11 cellular contexts compared by ENCODE assay signal in the genomic region with DNA sequence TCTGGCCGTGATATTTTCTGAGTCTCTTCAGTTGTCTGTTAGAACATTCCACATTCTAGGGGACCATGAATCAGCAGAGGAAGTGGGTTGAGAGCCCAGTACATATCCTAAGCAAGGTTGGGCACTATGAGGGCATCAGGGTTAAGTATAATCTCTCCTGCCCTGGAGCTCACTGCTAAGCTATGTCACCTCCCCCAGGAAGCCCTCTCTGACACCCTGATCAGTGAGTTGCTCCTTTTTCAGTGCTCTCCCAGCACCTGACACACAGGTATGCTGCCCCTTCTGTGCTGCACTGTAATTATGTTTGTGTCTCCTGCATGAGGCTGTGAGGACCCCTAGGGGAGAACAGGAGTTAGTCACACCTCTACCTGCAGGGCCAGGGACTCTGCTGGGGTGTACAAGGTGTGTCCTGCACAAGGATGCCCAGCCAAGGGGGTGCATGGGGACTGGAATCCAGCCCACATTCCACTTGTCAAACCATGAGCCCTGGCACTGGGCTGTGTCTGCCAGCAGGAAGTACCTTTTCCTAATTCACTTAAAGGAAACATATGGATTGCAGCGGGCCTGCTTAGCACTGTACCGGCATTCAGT. TPM values are rescaled to one million over a fixed set of nuclear protein-coding genes. Genes with fewer than 3 reads are reported as not detected.
DNase-seq lines count a peak whose midpoint lies in the region; ATAC-seq, FAIRE-seq and TF ChIP-seq lines count a peak whose summit lies in the region.
"Had no signal": no experiment of that assay in that cellular context is flagged by ENCODE, and none has a peak within 500 bp of the region (broad histone marks: within the 10 kb centered on the region; RNA-seq: fewer than 3 reads in every experiment).

No MANE protein-coding gene starts in this region.

- H3K36me3 Mint-ChIP-seq in activated naive CD8-positive, alpha-beta T cell treated with anti-CD3 and anti-CD28 coated beads, Interleukin-2, amount 50 U/mL, for 24 hours (ENCODE audit: low read depth), result no peaks in the 10 kb centered on the region

- TF ChIP-seq CTCF in pancreas (IDR thresholded peaks at IDR 0.05), result peak in 1 of 4 donors; percentile 10

- no peak overlapping the region for H3K27ac Mint-ChIP-seq in activated naive CD8-positive, alpha-beta T cell treated with anti-CD3 and anti-CD28 coated beads, Interleukin-2, amount 50 U/mL, for 24 hours

- no peaks in the 10 kb centered on the region for H3K79me2 ChIP-seq in Karpas-422 (ENCODE audit: low read length)

- no peak overlapping the region for H3K27ac ChIP-seq in Karpas-422 (ENCODE audit: low read length)
- no peak overlapping the region for H3K27ac ChIP-seq in pancreas

- no peaks in the 10 kb centered on the region for H3K9me3 Mint-ChIP-seq in activated naive CD8-positive, alpha-beta T cell treated with anti-CD3 and anti-CD28 coated beads, Interleukin-2, amount 50 U/mL, for 24 hours

- H4K20me1 ChIP-seq in Karpas-422 (ENCODE audit: insufficient read depth, low read depth, low read length), result no peaks in the 10 kb centered on the region

- no peaks in the 10 kb centered on the region for H3K9me2 ChIP-seq in Karpas-422 (replicated peaks; ENCODE audit: insufficient read depth, low read length)

- no peaks in the 10 kb centered on the region for H3K4me1 ChIP-seq in Karpas-422 (ENCODE audit: low read length)
- no peaks in the 10 kb centered on the region for H3K4me1 ChIP-seq in pancreas

- no peaks in the 10 kb centered on the region for H3K27me3 Mint-ChIP-seq in activated naive CD8-positive, alpha-beta T cell treated with anti-CD3 and anti-CD28 coated beads, Interleukin-2, amount 50 U/mL, for 24 hours

- no peak overlapping the region for H3K4me3 Mint-ChIP-seq in activated naive CD8-positive, alpha-beta T cell treated with anti-CD3 and anti-CD28 coated beads, Interleukin-2, amount 50 U/mL, for 24 hours

- H3K4me2 ChIP-seq in Karpas-422 (ENCODE audit: low read depth, low read length, poor library complexity, severe bottlenecking), result no peak overlapping the region

- H3K4me3 ChIP-seq in Karpas-422 (ENCODE audit: low read length) (no peak overlapping the region), pancreas (no peak overlapping the region)

- no peak for FAIRE-seq in pancreas (lab: Jason Lieb, UNC)

- intact Hi-C loops in pancreas (cut with DNase I), result no loop called here

- peaks cover 8% of the 10 kb centered on the region for H3K4me1 Mint-ChIP-seq in activated naive CD8-positive, alpha-beta T cell treated with anti-CD3 and anti-CD28 coated beads, Interleukin-2, amount 50 U/mL, for 24 hours

- no peak overlapping the region for H2AFZ ChIP-seq in Karpas-422 (ENCODE audit: low read length)

- H3K9me3 ChIP-seq in Karpas-422 (ENCODE audit: low read length), result no peaks in the 10 kb centered on the region
- no peaks in the 10 kb centered on the region for H3K9me3 ChIP-seq in pancreas

- no peak overlapping the region for H3K9ac ChIP-seq in Karpas-422 (ENCODE audit: low read length)

- peak; percentile 33 for ATAC-seq in activated naive CD8-positive, alpha-beta T cell treated with anti-CD3 and anti-CD28 coated beads, Interleukin-2, amount 50 U/mL, for 24 hours
- peak; percentile 75 to 79 (median 76) for ATAC-seq in pancreas
- no peak for ATAC-seq in GM19351 (IDR thresholded peaks at IDR 0.05; ENCODE audit: unreplicated experiment)

- H3K36me3 ChIP-seq in Karpas-422 (ENCODE audit: insufficient read depth, low read length) (no peaks in the 10 kb centered on the region), pancreas (no peaks in the 10 kb centered on the region)

- 74 to 77% methylated on average over 3 of the region's 3 CpGs for WGBS in pancreas, 2 donors

- DNase-seq in NOMO-1 treated with DMSO at 0.1 percent for 48 hours (lab: John Stamatoyannopoulos, UW; ENCODE audit: unreplicated experiment) (peak; percentile 17), NOMO-1 (lab: John Stamatoyannopoulos, UW; ENCODE audit: unreplicated experiment in 2 of 2) (no peak), Karpas-422 (peak; percentile 58), pancreas (peak in 2 of 6 donors; percentile 29 to 57), RPMI8226 (no peak), hypothalamus (lab: John Stamatoyannopoulos, UW) (no peak)
- DNase-seq in activated naive CD8-positive, alpha-beta T cell treated with anti-CD3 and anti-CD28 coated beads, Interleukin-2, amount 50 U/mL, for 24 hours, result no peak
- DNase-seq: activated T-cell treated with anti-CD3 and anti-CD28 coated beads, Interleukin-2, amount 50 U/mL, for 1 hour; NCI-H748 treated with DMSO at 0.1 percent for 48 hours; stimulated activated CD4-positive, alpha-beta T cell treated with anti-CD3 and anti-CD28 coated beads, Interleukin-4, amount 100 ng/mL, for 24 hours had no signal

- no peaks in the 10 kb centered on the region for H3K27me3 ChIP-seq in Karpas-422 (ENCODE audit: low read length)
- no peaks in the 10 kb centered on the region for H3K27me3 ChIP-seq in pancreas

RNA-seq across cellular contexts. Expression of gene RAB44, which starts 3.9 kb away (rescaled TPM):
- total RNA-seq in Karpas-422 (2014; rRNA removed; shearing (Covaris generic); ENCODE audit: low replicate concordance), result not detected in 2 replicates
- total RNA-seq in pancreas, result under 1 TPM in 5 of 6 donors, not detected in 1; 0.04 to 0.09 (median 0.09) TPM
- under 1 TPM; 0.04 to 0.14 TPM for polyA plus RNA-seq in pancreas

RNA-seq across cellular contexts. Expression of gene CDKN1A, which starts 23.0 kb away (rescaled TPM):
- 4.5 and 6.8 TPM in 2 replicates for total RNA-seq in Karpas-422 (2014; rRNA removed; shearing (Covaris generic); ENCODE audit: low replicate concordance)
- 100 to 1,000 TPM in 2 of 6 donors, 10 to 100 TPM in 4; 32.5 to 178 (median 53.2) TPM for total RNA-seq in pancreas
- polyA plus RNA-seq in pancreas, result 10 to 100 TPM; 22.3 to 42.2 TPM

Comparison
In these comparisons a context has a peak if more than half of its experiments do, and no peak if none do; other contexts are left out.
1. DNase-seq: peak in NOMO-1 treated with DMSO at 0.1 percent for 48 hours (single experiment) and Karpas-422 (single experiment); none in NOMO-1 (0 of 2), activated naive CD8-positive, alpha-beta T cell treated with anti-CD3 and anti-CD28 coated beads, Interleukin-2, amount 50 U/mL, for 24 hours (single experiment), RPMI8226 (single experiment) and hypothalamus (0 of 51).